Comparison of ENCODE assay signal across 9 cellular contexts in the genomic region with DNA sequence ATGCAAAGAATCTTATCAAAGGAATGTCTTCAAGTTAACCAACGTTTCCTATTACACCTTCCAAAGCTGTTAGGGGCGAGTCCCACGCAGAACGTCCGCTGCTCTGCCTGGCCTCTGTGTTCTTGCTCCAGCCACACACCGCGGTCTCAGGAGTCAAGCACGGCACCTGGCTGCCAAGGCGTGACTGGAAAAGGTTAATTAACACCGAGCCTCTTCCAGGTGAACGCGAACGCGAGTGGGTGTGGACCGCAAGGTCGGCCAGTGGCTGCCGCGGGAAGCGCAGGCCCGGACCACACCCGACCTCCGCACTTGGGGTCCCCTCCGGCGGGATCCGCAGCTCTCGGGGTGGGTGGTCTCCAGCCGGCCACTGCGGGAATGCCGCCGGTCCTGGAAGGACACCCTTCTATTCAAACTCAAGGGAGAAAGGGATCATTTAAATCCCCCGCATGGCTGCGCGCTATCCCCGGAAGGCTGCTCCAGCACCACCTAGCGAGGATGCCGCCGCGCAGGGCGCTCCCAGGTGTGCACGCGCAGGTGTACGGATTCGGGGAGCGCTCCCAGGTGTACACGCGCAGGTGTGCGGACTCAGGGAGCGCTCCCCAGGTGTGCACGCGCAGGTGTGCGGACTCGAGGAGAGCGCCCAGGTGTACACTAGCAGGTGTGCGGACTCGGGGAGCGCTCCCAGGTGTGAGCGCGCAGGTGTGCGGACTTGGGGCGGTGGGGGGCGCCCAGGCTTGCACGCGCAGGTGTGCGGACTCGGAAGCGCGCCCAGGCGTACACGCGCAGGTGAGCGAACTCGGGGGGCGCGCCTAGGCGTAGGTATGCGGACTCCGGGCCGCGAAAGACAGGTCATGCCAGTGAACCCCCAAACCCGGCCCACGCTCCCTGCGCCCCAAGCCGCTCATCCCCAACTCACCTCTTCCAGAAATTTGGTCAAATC. TPM values are rescaled to one million over a fixed set of nuclear protein-coding genes. Genes with fewer than 3 reads are reported as not detected.
DNase-seq lines count a peak whose midpoint lies in the region; ATAC-seq, FAIRE-seq and TF ChIP-seq lines count a peak whose summit lies in the region.
"Had no signal": no experiment of that assay in that cellular context is flagged by ENCODE, and none has a peak within 500 bp of the region (broad histone marks: within the 10 kb centered on the region; RNA-seq: fewer than 3 reads in every experiment).

No MANE protein-coding gene starts in this region.

- peaks cover 11% of the 10 kb centered on the region for H3K4me1 Mint-ChIP-seq in activated CD4-positive, alpha-beta T cell treated with anti-CD3 and anti-CD28 coated beads, Interleukin-2, amount 10 ng/mL, durations not matched to agents 7 days and 5 days
- peaks cover 33% of the 10 kb centered on the region for H3K4me1 Mint-ChIP-seq in osteocyte (ENCODE audit: unreplicated experiment)

- TF ChIP-seq POLR2A in GM12891 (IDR thresholded peaks at IDR 0.05; ENCODE audit: low read depth, low read length), result no peak

- no peaks in the 10 kb centered on the region for H3K27me3 Mint-ChIP-seq in activated CD4-positive, alpha-beta T cell treated with anti-CD3 and anti-CD28 coated beads, Interleukin-2, amount 10 ng/mL, durations not matched to agents 7 days and 5 days
- H3K27me3 Mint-ChIP-seq in osteocyte (ENCODE audit: unreplicated experiment), result no peaks in the 10 kb centered on the region

- no peak for FAIRE-seq in GM12891 (lab: Jason Lieb, UNC)

- peak overlapping the region; percentile 96 for H3K4me3 ChIP-seq in fibroblast of pulmonary artery (replicated peaks; ENCODE audit: low read depth, low read length)

- H3K36me3 Mint-ChIP-seq in activated CD4-positive, alpha-beta T cell treated with anti-CD3 and anti-CD28 coated beads, Interleukin-2, amount 10 ng/mL, durations not matched to agents 7 days and 5 days (ENCODE audit: low read depth), result peaks cover 2% of the 10 kb centered on the region
- no peaks in the 10 kb centered on the region for H3K36me3 Mint-ChIP-seq in osteocyte (ENCODE audit: unreplicated experiment)

- DNase-seq in COR-L47 (lab: John Stamatoyannopoulos, UW) (peak; percentile 77), fibroblast of pulmonary artery (ENCODE audit: low read depth) (peak; percentile 20), osteocyte (ENCODE audit: extremely low spot score, unreplicated experiment) (no peak), OCI-M1 (lab: John Stamatoyannopoulos, UW) (no peak), cerebellar nuclear complex (lab: John Stamatoyannopoulos, UW) (no peak), GM12891 (ENCODE audit: insufficient read length, low spot score) (no peak)
- no peak for DNase-seq in activated CD4-positive, alpha-beta T cell treated with anti-CD3 and anti-CD28 coated beads, Interleukin-2, amount 10 ng/mL, durations not matched to agents 7 days and 5 days

- CTCF ChIA-PET in activated CD4-positive, alpha-beta T cell treated with anti-CD3 and anti-CD28 coated beads, Interleukin-2, amount 10 ng/mL, durations not matched to agents 7 days and 5 days (lab: Charles Lee), result no interaction called here

- TF ChIP-seq CTCF in fibroblast of pulmonary artery (IDR thresholded peaks at IDR 0.05; ENCODE audit: low read length, missing control alignments), result no peak
- TF ChIP-seq CTCF in osteocyte (IDR thresholded peaks at IDR 0.05), result no peak

- ATAC-seq in HG03439 (IDR thresholded peaks at IDR 0.05; ENCODE audit: unreplicated experiment), result peak; percentile 3

- H3K4me3 Mint-ChIP-seq in activated CD4-positive, alpha-beta T cell treated with anti-CD3 and anti-CD28 coated beads, Interleukin-2, amount 10 ng/mL, durations not matched to agents 7 days and 5 days, result peak overlapping the region; percentile 84
- peak overlapping the region; percentile 95 for H3K4me3 Mint-ChIP-seq in osteocyte (ENCODE audit: unreplicated experiment)

- H3K27ac Mint-ChIP-seq in activated CD4-positive, alpha-beta T cell treated with anti-CD3 and anti-CD28 coated beads, Interleukin-2, amount 10 ng/mL, durations not matched to agents 7 days and 5 days, result no peak overlapping the region
- peak overlapping the region; percentile 77 for H3K27ac Mint-ChIP-seq in osteocyte (ENCODE audit: unreplicated experiment)

- peaks cover 6% of the 10 kb centered on the region for H3K9me3 Mint-ChIP-seq in activated CD4-positive, alpha-beta T cell treated with anti-CD3 and anti-CD28 coated beads, Interleukin-2, amount 10 ng/mL, durations not matched to agents 7 days and 5 days
- no peaks in the 10 kb centered on the region for H3K9me3 Mint-ChIP-seq in osteocyte (ENCODE audit: unreplicated experiment)

- POLR2A ChIA-PET in activated CD4-positive, alpha-beta T cell treated with anti-CD3 and anti-CD28 coated beads, Interleukin-2, amount 10 ng/mL, durations not matched to agents 7 days and 5 days (lab: Charles Lee), result no interaction called here

TF ChIP-seq in GM12891, 5 proteins besides CTCF, POLR2A, EP300 and RAD21:
- no peak for TF ChIP-seq POU2F2 (IDR thresholded peaks at IDR 0.05; ENCODE audit: low read depth, low read length)
- no peak for TF ChIP-seq TAF1 (IDR thresholded peaks at IDR 0.05; ENCODE audit: low read depth, low read length)
- TF ChIP-seq SPI1 (IDR thresholded peaks at IDR 0.05; ENCODE audit: low read depth, low read length), result no peak
- TF ChIP-seq PAX5 (IDR thresholded peaks at IDR 0.05; ENCODE audit: insufficient read depth, low read length, severe bottlenecking), result no peak
- TF ChIP-seq POLR2AphosphoS5 (IDR thresholded peaks at IDR 0.05; ENCODE audit: low read depth, low read length), result no peak

RNA-seq across cellular contexts. Expression of a gene that starts 0.7 kb away (rescaled TPM):
- total RNA-seq in activated CD4-positive, alpha-beta T cell treated with anti-CD3 and anti-CD28 coated beads, Interleukin-2, amount 10 ng/mL, durations not matched to agents 7 days and 5 days, result 10 to 100 TPM; 30.6 to 32.3 TPM
- 28.2 and 33.2 TPM in 2 replicates for total RNA-seq in osteocyte
- polyA plus RNA-seq in GM12891 (2012; ENCODE audit: low read depth, missing spikeins), result 40.7 TPM

RNA-seq across cellular contexts. Expression of a gene that starts 24.5 kb away (rescaled TPM):
- not detected for total RNA-seq in activated CD4-positive, alpha-beta T cell treated with anti-CD3 and anti-CD28 coated beads, Interleukin-2, amount 10 ng/mL, durations not matched to agents 7 days and 5 days
- total RNA-seq in osteocyte, result not detected in 2 replicates
- polyA plus RNA-seq in GM12891 (2012; ENCODE audit: low read depth, missing spikeins), result not detected
- total RNA-seq: M059J had no signal

Comparison
In these comparisons a context has a peak if more than half of its experiments do, and no peak if none do; other contexts are left out.
1. DNase-seq: peak in COR-L47 (single experiment) and fibroblast of pulmonary artery (single experiment); none in activated CD4-positive, alpha-beta T cell treated with anti-CD3 and anti-CD28 coated beads, Interleukin-2, amount 10 ng/mL, durations not matched to agents 7 days and 5 days (single experiment), osteocyte (single experiment), OCI-M1 (single experiment), cerebellar nuclear complex (0 of 2) and GM12891 (single experiment).